1 cellular context compared by ENCODE assay signal in the genomic region with DNA sequence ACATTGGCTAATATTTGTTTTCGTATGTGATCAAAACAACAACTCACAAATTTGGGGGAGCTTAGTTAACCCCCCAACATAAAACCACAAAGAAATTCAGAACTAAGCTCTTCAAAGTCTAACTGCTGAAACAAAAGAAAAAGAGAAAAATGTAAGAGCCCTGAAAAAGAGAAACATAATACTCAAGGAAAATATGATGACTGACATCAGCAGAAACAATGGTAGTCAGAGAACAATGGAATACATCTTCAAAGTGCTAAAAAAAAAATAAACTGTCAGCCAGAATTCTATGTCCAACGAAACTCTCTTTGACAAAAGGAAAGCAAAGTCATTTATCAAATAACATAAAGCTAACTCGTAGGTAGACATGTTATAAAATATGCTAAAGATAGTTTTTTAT.
TF ChIP-seq lines count a peak whose summit lies in the region.

No MANE protein-coding gene starts in this region.

TF ChIP-seq in SK-N-SH, 30 proteins besides CTCF, POLR2A, EP300 and RAD21 (continued from another document):
- no peak for TF ChIP-seq REST (IDR thresholded peaks at IDR 0.05; ENCODE audit: low read depth, low read length)
- TF ChIP-seq, protein P1, sequence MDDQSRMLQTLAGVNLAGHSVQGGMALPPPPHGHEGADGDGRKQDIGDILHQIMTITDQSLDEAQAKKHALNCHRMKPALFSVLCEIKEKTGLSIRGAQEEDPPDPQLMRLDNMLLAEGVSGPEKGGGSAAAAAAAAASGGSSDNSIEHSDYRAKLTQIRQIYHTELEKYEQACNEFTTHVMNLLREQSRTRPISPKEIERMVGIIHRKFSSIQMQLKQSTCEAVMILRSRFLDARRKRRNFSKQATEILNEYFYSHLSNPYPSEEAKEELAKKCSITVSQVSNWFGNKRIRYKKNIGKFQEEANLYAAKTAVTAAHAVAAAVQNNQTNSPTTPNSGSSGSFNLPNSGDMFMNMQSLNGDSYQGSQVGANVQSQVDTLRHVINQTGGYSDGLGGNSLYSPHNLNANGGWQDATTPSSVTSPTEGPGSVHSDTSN (IDR thresholded peaks at IDR 0.05), result no peak
TF ChIP-seq in SK-N-SH: peak in this region for 0.
